30 cellular contexts compared by ENCODE assay signal in genomic region chr7:8147760-8148463, GRCh38.
DNase-seq lines count a peak whose midpoint lies in the region; ATAC-seq and TF ChIP-seq lines count a peak whose summit lies in the region.
"Had no signal": no experiment of that assay in that cellular context is flagged by ENCODE, and none has a peak within 500 bp of the region (broad histone marks: within the 10 kb centered on the region; RNA-seq: fewer than 3 reads in every experiment).

No MANE protein-coding gene starts in this region.

- no peaks in the 10 kb centered on the region for H3K9me3 ChIP-seq in CD4-positive, alpha-beta T cell (ENCODE audit: control insufficient read depth, low read length)
- H3K9me3 ChIP-seq: MG63, right lobe of liver, upper lobe of left lung had no signal

- H3K27me3 ChIP-seq in CD4-positive, alpha-beta T cell (ENCODE audit: control insufficient read depth, insufficient read depth, low read length): no peaks in the 10 kb centered on the region
- H3K27me3 ChIP-seq: MG63, neural progenitor cell, right lobe of liver, upper lobe of left lung had no signal

- no peak for ATAC-seq in CD4-positive, alpha-beta T cell (ENCODE audit: poor library complexity)
- ATAC-seq: CD8-positive, alpha-beta T cell; HCT116; K562; left colon; right lobe of liver; stimulated activated effector memory CD8-positive, alpha-beta T cell treated with anti-CD3 and anti-CD28 coated beads, Interleukin-12 subunit alpha, Interleukin-12 subunit beta, amount 100 ng/mL, for 72 hours had no signal

- intact Hi-C loops in CD4-positive, alpha-beta T cell (cut with DNase I, micrococcal nuclease): loop anchor here in 1 of 2 experiments (2.0 kb wide), 1 partner anchor 15 kb away; no protein-coding TSS in a partner anchor

- no peak overlapping the region for H3K27ac ChIP-seq in CD4-positive, alpha-beta T cell (ENCODE audit: low read depth, low read length)
- H3K27ac ChIP-seq: neural progenitor cell, PC-9, right lobe of liver, upper lobe of left lung had no signal

- no peak for DNase-seq in CD4-positive, alpha-beta T cell
- peak; percentile 87 for DNase-seq in DMS153 treated with DMSO at 0.1 percent for 48 hours (lab: John Stamatoyannopoulos, UW; ENCODE audit: unreplicated experiment)
- DNase-seq in NCI-H2029 treated with DMSO at 0.1 percent for 48 hours (lab: John Stamatoyannopoulos, UW): peak; percentile 60
- DNase-seq in cerebellar cortex (ENCODE audit: low spot score): peak; percentile 47
- DNase-seq in KBM-7: no peak
- DNase-seq in NCI-H2227 treated with DMSO at 0.1 percent for 48 hours (lab: John Stamatoyannopoulos, UW): no peak
- DNase-seq in stimulated activated CD4-positive, alpha-beta T cell treated with anti-CD3 and anti-CD28 coated beads, Interleukin-2, amount 100 ng/mL, for 24 hours: no peak
- DNase-seq: activated CD4-positive, alpha-beta T cell treated with anti-CD3 and anti-CD28 coated beads, Interleukin-2, amount 10 ng/mL, durations not matched to agents 7 days and 5 days; activated gamma-delta T cell treated with Interleukin-2 at 50 U/mL for 16 hours; activated T-cell treated with anti-CD3 and anti-CD28 coated beads, Interleukin-2, amount 50 U/mL, for 24 hours; CD8-positive, alpha-beta T cell; central memory CD4-positive, alpha-beta T cell; DMS53; hippocampal formation; left colon; MG63; NK-92 treated with Interleukin-12 subunit alpha and Interleukin-12 subunit beta, amount 100 ng/mL, for 24 hours; PC-9; right lobe of liver; SHP77; stimulated activated CD4-positive, alpha-beta T cell treated with anti-CD3 and anti-CD28 coated beads, Interleukin-12 subunit alpha, Interleukin-12 subunit beta, amount 100 ng/mL, for 4 hours; stimulated activated CD4-positive, alpha-beta T cell treated with anti-CD3 and anti-CD28 coated beads, Interleukin-4, amount 100 ng/mL, for 24 hours; T1000; upper lobe of left lung had no signal

- peaks cover 2% of the 10 kb centered on the region for H3K9me3 Mint-ChIP-seq in CD4-positive, alpha-beta T cell
- H3K9me3 Mint-ChIP-seq: activated T-cell treated with anti-CD3 and anti-CD28 coated beads, Interleukin-2, amount 50 U/mL, for 24 hours; CD8-positive, alpha-beta T cell; dendritic cell treated with granulocyte-macrophage colony-stimulating factor and Interleukin-4, amounts not matched to agents 40 ng/mL and 50 ng/mL, for 4 days; neural progenitor cell had no signal

- no peaks in the 10 kb centered on the region for H3K36me3 Mint-ChIP-seq in CD4-positive, alpha-beta T cell (ENCODE audit: low read depth)
- H3K36me3 Mint-ChIP-seq: CD8-positive, alpha-beta T cell; memory B cell; neural progenitor cell had no signal

- peak overlapping the region; percentile 90 for H3K27ac Mint-ChIP-seq in CD4-positive, alpha-beta T cell
- H3K27ac Mint-ChIP-seq: activated CD4-positive, alpha-beta T cell treated with anti-CD3 and anti-CD28 coated beads, Interleukin-2, amount 10 ng/mL, durations not matched to agents 7 days and 5 days; CD8-positive, alpha-beta T cell; dendritic cell treated with granulocyte-macrophage colony-stimulating factor and Interleukin-4, amounts not matched to agents 40 ng/mL and 50 ng/mL, for 4 days had no signal

- in situ Hi-C loops in KBM-7 (cut with MboI; ENCODE audit: low pct_unique_long_range_greater_than_20kb, low sequenced_read_pairs): no loop called here

- POLR2A ChIA-PET in CD4-positive, alpha-beta T cell (lab: Charles Lee): interaction anchor here (0.6 to 3.8 kb wide), 6 partner anchors 16 to 177 kb away, joined by 3 to 21 read pairs (median 4); no protein-coding TSS in a partner anchor

- no peak overlapping the region for H3K4me3 Mint-ChIP-seq in CD4-positive, alpha-beta T cell
- H3K4me3 Mint-ChIP-seq: activated CD4-positive, alpha-beta T cell treated with anti-CD3 and anti-CD28 coated beads, Interleukin-2, amount 10 ng/mL, durations not matched to agents 7 days and 5 days; activated T-cell treated with anti-CD3 and anti-CD28 coated beads, Interleukin-2, amount 50 U/mL, for 24 hours; CD8-positive, alpha-beta T cell; dendritic cell treated with granulocyte-macrophage colony-stimulating factor and Interleukin-4, amounts not matched to agents 40 ng/mL and 50 ng/mL, for 4 days; memory B cell; neural progenitor cell; stimulated activated effector memory CD8-positive, alpha-beta T cell treated with anti-CD3 and anti-CD28 coated beads, Interleukin-12 subunit alpha, Interleukin-12 subunit beta, amount 100 ng/mL, for 72 hours had no signal

- H3K4me1 Mint-ChIP-seq in CD4-positive, alpha-beta T cell (ENCODE audit: low read depth): peaks cover 92% of the 10 kb centered on the region

- no peak for TF ChIP-seq CTCF in CD4-positive, alpha-beta T cell (IDR thresholded peaks at IDR 0.05)

- H3K27me3 Mint-ChIP-seq in CD4-positive, alpha-beta T cell: no peaks in the 10 kb centered on the region
- H3K27me3 Mint-ChIP-seq: activated CD4-positive, alpha-beta T cell treated with anti-CD3 and anti-CD28 coated beads, Interleukin-2, amount 10 ng/mL, durations not matched to agents 7 days and 5 days; activated T-cell treated with anti-CD3 and anti-CD28 coated beads, Interleukin-2, amount 50 U/mL, for 24 hours; dendritic cell treated with granulocyte-macrophage colony-stimulating factor and Interleukin-4, amounts not matched to agents 40 ng/mL and 50 ng/mL, for 4 days; memory B cell had no signal

- CTCF ChIA-PET in CD4-positive, alpha-beta T cell (lab: Charles Lee): interaction anchor here (1.8 kb wide), 1 partner anchor 43 kb away, joined by 5 read pairs; no protein-coding TSS in a partner anchor

Comparison
In these comparisons a context has a peak if more than half of its experiments do, and no peak if none do; other contexts are left out.
1. DNase-seq: peak in DMS153 treated with DMSO at 0.1 percent for 48 hours (single experiment), NCI-H2029 treated with DMSO at 0.1 percent for 48 hours (single experiment) and cerebellar cortex (single experiment); none in CD4-positive, alpha-beta T cell (0 of 10), KBM-7 (single experiment), NCI-H2227 treated with DMSO at 0.1 percent for 48 hours (single experiment) and stimulated activated CD4-positive, alpha-beta T cell treated with anti-CD3 and anti-CD28 coated beads, Interleukin-2, amount 100 ng/mL, for 24 hours (0 of 2).